8 cellular contexts compared by ENCODE assay signal in genomic region chr1:39103321-39104157, GRCh38.
A peak's percentile ranks its signal among the peaks of the same experiment; 100 is the strongest.
DNase-seq lines count a peak whose midpoint lies in the region; ATAC-seq and TF ChIP-seq lines count a peak whose summit lies in the region.

No MANE protein-coding gene starts in this region.

- H3K27ac Mint-ChIP-seq in T-helper 17 cell, result no peak overlapping the region
- H3K27ac Mint-ChIP-seq in stimulated activated effector memory CD8-positive, alpha-beta T cell treated with anti-CD3 and anti-CD28 coated beads, Interleukin-12 subunit alpha, Interleukin-12 subunit beta, amount 100 ng/mL, for 72 hours, result no peak overlapping the region

- DNase-seq in NCI-H82 (lab: John Stamatoyannopoulos, UW), result peak; percentile 43
- no peak for DNase-seq in NCI-H82 treated with DMSO at 0.1 percent for 48 hours (lab: John Stamatoyannopoulos, UW; ENCODE audit: unreplicated experiment)
- no peak for DNase-seq in T-helper 17 cell
- peak; percentile 74 for DNase-seq in fibroblast of villous mesenchyme (ENCODE audit: low read depth)
- no peak for DNase-seq in stimulated activated effector memory CD8-positive, alpha-beta T cell treated with anti-CD3 and anti-CD28 coated beads, Interleukin-12 subunit alpha, Interleukin-12 subunit beta, amount 100 ng/mL, for 72 hours (ENCODE audit: low spot score in 2 of 2)
- no peak for DNase-seq in NCI-H1048 (lab: John Stamatoyannopoulos, UW)
- DNase-seq in OCI-M1 (lab: John Stamatoyannopoulos, UW), result no peak

- TF ChIP-seq CTCF in fibroblast of villous mesenchyme (IDR thresholded peaks at IDR 0.05; ENCODE audit: insufficient read depth, low read depth, low read length), result no peak

- no peak overlapping the region for H3K4me3 ChIP-seq in fibroblast of villous mesenchyme (ENCODE audit: low read depth, low read length)

- peak overlapping the region; percentile 78 for H3K4me3 Mint-ChIP-seq in T-helper 17 cell
- peak overlapping the region; percentile 6 for H3K4me3 Mint-ChIP-seq in stimulated activated effector memory CD8-positive, alpha-beta T cell treated with anti-CD3 and anti-CD28 coated beads, Interleukin-12 subunit alpha, Interleukin-12 subunit beta, amount 100 ng/mL, for 72 hours

- H3K27me3 Mint-ChIP-seq in T-helper 17 cell, result no peaks in the 10 kb centered on the region

- no peaks in the 10 kb centered on the region for H3K36me3 Mint-ChIP-seq in T-helper 17 cell (ENCODE audit: low read depth)
- no peaks in the 10 kb centered on the region for H3K36me3 Mint-ChIP-seq in stimulated activated effector memory CD8-positive, alpha-beta T cell treated with anti-CD3 and anti-CD28 coated beads, Interleukin-12 subunit alpha, Interleukin-12 subunit beta, amount 100 ng/mL, for 72 hours

- ATAC-seq in T-helper 17 cell, result no peak
- no peak for ATAC-seq in stimulated activated effector memory CD8-positive, alpha-beta T cell treated with anti-CD3 and anti-CD28 coated beads, Interleukin-12 subunit alpha, Interleukin-12 subunit beta, amount 100 ng/mL, for 72 hours
- no peak for ATAC-seq in GM21423 (IDR thresholded peaks at IDR 0.05; ENCODE audit: unreplicated experiment)

- H3K9me3 Mint-ChIP-seq in stimulated activated effector memory CD8-positive, alpha-beta T cell treated with anti-CD3 and anti-CD28 coated beads, Interleukin-12 subunit alpha, Interleukin-12 subunit beta, amount 100 ng/mL, for 72 hours, result no peaks in the 10 kb centered on the region

- no peaks in the 10 kb centered on the region for H3K9me3 ChIP-seq in T-helper 17 cell (ENCODE audit: control insufficient read depth, low read length, poor library complexity, severe bottlenecking)

- peaks cover 29% of the 10 kb centered on the region for H3K4me1 Mint-ChIP-seq in T-helper 17 cell
- peaks cover 26% of the 10 kb centered on the region for H3K4me1 Mint-ChIP-seq in stimulated activated effector memory CD8-positive, alpha-beta T cell treated with anti-CD3 and anti-CD28 coated beads, Interleukin-12 subunit alpha, Interleukin-12 subunit beta, amount 100 ng/mL, for 72 hours

Comparison
In these comparisons a context has a peak if more than half of its experiments do, and no peak if none do; other contexts are left out.
1. DNase-seq: peak in NCI-H82 (single experiment) and fibroblast of villous mesenchyme (single experiment); none in NCI-H82 treated with DMSO at 0.1 percent for 48 hours (single experiment), T-helper 17 cell (0 of 3), stimulated activated effector memory CD8-positive, alpha-beta T cell treated with anti-CD3 and anti-CD28 coated beads, Interleukin-12 subunit alpha, Interleukin-12 subunit beta, amount 100 ng/mL, for 72 hours (0 of 2), NCI-H1048 (single experiment) and OCI-M1 (single experiment).